In the genomic region with DNA sequence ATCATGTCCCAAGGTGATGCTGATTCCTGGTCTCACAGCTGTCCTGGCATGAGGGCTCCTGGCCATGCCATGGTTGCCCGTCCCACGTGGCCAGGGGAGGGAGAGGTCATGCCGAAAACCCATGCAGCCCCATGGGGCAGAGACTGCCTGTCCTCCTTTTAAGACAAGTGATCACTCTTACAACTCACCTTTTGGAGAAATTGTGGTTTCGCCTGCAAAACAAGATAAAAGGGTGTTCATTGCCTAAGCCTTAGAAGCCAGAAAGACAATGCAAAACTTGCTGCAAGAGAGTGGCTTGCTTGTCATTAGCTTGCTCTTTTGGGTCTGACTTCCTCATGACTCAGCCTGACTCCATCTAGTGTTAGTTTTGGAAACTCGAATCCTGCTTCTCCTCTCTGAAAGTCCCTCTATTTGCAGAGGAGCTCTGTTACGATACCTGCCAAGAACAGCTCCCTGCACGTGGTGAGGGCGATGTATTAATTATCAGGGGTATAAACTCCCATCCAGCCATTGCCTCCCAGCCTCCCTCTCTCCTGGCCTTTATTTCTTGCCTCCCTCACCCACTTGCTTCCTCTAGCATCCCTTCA, we compare ENCODE assay signal across 1 cellular context.
A peak's percentile ranks its signal among the peaks of the same experiment; 100 is the strongest.
TF ChIP-seq lines count a peak whose summit lies in the region.

No MANE protein-coding gene starts in this region.

TF ChIP-seq in IMR-90, 13 proteins besides CTCF, POLR2A, EP300 and RAD21:
- TF ChIP-seq MXI1 (IDR thresholded peaks at IDR 0.05; ENCODE audit: borderline replicate concordance, low read depth, low read length) (no peak), MAZ (IDR thresholded peaks at IDR 0.05; ENCODE audit: borderline replicate concordance, low read depth, low read length) (no peak), SMC3 (IDR thresholded peaks at IDR 0.05; ENCODE audit: low read depth, low read length) (peak; percentile 53), FOS (IDR thresholded peaks at IDR 0.05; ENCODE audit: low read depth, low read length) (0 out of 2 replicates have a peak, but pooled peaks have one; percentile 19), MAFK (IDR thresholded peaks at IDR 0.05; ENCODE audit: low read depth, low read length) (peak; percentile 27; the same call in 1 of the 2 replicates), RFX5 (IDR thresholded peaks at IDR 0.05; ENCODE audit: low read depth, low read length) (no peak), CHD1 (IDR thresholded peaks at IDR 0.05; ENCODE audit: low read depth, low read length) (no peak), NFE2L2 (IDR thresholded peaks at IDR 0.05; ENCODE audit: low read depth, low read length) (no peak), RCOR1 (IDR thresholded peaks at IDR 0.05; ENCODE audit: insufficient replicate concordance, low read length) (no peak), BHLHE40 (IDR thresholded peaks at IDR 0.05; ENCODE audit: low read depth, low read length) (no peak), CEBPB (IDR thresholded peaks at IDR 0.05; ENCODE audit: low read depth, low read length) (peak; percentile 41; the same call in 1 of the 2 replicates), ELK1 (IDR thresholded peaks at IDR 0.05; ENCODE audit: borderline replicate concordance, low read depth, low read length) (no peak)
- TF ChIP-seq, protein P1, sequence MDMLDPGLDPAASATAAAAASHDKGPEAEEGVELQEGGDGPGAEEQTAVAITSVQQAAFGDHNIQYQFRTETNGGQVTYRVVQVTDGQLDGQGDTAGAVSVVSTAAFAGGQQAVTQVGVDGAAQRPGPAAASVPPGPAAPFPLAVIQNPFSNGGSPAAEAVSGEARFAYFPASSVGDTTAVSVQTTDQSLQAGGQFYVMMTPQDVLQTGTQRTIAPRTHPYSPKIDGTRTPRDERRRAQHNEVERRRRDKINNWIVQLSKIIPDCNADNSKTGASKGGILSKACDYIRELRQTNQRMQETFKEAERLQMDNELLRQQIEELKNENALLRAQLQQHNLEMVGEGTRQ (IDR thresholded peaks at IDR 0.05; ENCODE audit: low read depth, low read length), result 0 out of 2 replicates have a peak, but pooled peaks have one; percentile 24
